9 cellular contexts compared by ENCODE assay signal in the genomic region with DNA sequence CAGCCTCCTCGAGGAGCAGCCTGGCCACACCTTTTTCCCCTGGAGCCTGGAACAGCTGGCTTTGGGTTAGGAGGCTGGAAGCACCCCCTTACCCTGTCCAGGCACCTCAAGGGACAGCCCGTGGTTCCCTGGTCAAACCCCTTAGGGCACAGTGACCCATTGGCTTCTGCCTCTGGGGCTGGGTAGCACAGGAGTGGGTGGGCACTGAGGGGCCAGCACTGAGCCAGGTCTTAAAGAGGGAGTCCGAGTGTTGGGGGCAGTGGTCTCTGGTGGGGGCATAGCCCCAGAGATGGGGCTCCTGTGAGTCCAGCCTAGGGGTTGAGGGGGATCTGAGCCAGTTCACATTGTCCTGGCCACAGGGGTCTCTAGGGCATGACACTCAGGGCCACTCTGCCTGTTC. TPM values are rescaled to one million over a fixed set of nuclear protein-coding genes. Genes with fewer than 3 reads are reported as not detected.
"Had no signal": no experiment of that assay in that cellular context is flagged by ENCODE, and none has a peak within 500 bp of the region (broad histone marks: within the 10 kb centered on the region; RNA-seq: fewer than 3 reads in every experiment).

No MANE protein-coding gene starts in this region.

- DNase-seq: H7, IMR-90, KG1 had no signal

- H3K4me1 ChIP-seq: HAP-1 had no signal

- H2AFZ ChIP-seq: GM23338 had no signal

- H3K4me2 ChIP-seq: GM23338 had no signal

- H3K4me3 ChIP-seq: GM23338, HAP-1, K562 had no signal

- H3K36me3 ChIP-seq: HAP-1 had no signal

- FAIRE-seq: HTR-8/SVneo, K562 had no signal

- H3K9me3 ChIP-seq: HAP-1 had no signal

RNA-seq across cellular contexts. Expression of a gene that starts 15.4 kb away (rescaled TPM):
- total RNA-seq: GM23338, H4, H7, HT-29, IMR-90, K562 had no signal
- polyA plus RNA-seq: GM23338, IMR-90, K562 had no signal

RNA-seq across cellular contexts. Expression of a gene that starts 27.0 kb away (rescaled TPM):
- total RNA-seq: GM23338, H4, H7, HT-29, IMR-90 had no signal
- polyA plus RNA-seq: GM23338, IMR-90 had no signal

RNA-seq across cellular contexts. Expression of a gene that starts 28.0 kb away (rescaled TPM):
- total RNA-seq: HT-29, IMR-90 had no signal
- polyA plus RNA-seq: IMR-90 had no signal
